Comparison of ENCODE assay signal across 1 cellular context in genomic region chr4:94419956-94420355, GRCh38.
TF ChIP-seq lines count a peak whose summit lies in the region.

No MANE protein-coding gene starts in this region.

TF ChIP-seq in HEK293, 187 proteins besides CTCF, POLR2A, EP300 and RAD21 (continued from another document):
- TF ChIP-seq PRDM6 (tag by site-specific recombination; IDR thresholded peaks at IDR 0.05), result peak; percentile 54
- no peak for TF ChIP-seq WT1 (tag by site-specific recombination; IDR thresholded peaks at IDR 0.05)
- TF ChIP-seq PRDM4 (tag by site-specific recombination; IDR thresholded peaks at IDR 0.05), result no peak
